8 cellular contexts compared by ENCODE assay signal in the genomic region with DNA sequence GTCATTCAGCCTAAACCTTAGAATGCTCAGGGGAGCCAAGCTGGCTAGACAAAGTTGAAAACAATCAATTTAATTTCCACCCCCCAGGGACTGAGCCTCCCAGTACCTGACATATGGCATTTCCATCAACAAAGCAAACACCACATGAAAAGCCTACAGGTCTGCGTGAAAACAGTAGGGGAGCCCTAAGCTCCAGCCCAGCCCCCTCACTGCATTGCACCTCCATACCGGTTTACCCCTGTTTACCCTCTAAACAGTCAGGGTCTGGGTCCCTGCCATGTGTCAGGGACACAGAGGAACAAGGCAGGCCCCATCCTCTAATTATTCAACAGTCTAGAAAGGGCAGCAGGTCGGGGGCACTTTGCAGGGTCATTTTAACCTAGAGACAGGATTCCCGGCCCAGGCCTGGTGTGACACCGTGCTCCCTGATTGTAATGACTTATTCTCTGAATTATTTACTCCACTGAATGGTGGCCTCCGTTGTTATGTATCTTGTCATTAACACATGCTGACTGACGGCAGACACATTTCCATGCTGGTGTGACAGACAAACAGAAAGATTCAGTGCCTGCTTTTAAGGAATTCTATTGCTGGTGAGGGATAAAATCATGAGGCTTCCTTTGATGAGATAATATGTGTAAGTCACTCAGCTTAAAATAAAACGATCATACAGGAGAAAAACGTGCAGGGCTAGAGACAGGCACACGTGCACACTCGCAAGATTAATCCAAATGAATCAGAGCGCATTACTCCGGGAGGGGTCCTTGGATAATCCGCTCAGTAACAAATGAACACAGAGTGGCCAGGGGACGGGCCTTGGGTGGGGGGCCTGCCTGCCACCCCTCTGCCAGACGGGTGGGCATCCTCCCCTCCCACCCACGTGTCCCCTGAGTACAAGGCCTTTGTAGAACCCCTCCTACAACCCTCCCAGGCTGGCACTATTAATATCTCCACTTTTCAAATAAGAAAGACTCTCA. TPM values are rescaled to one million over a fixed set of nuclear protein-coding genes. Genes with fewer than 3 reads are reported as not detected.
DNase-seq lines count a peak whose midpoint lies in the region; ATAC-seq lines count a peak whose summit lies in the region.

No MANE protein-coding gene starts in this region.

- H3K9me3 Mint-ChIP-seq in activated T-cell treated with anti-CD3 and anti-CD28 coated beads, Interleukin-2, amount 50 U/mL, for 72 hours = no peaks in the 10 kb centered on the region
- no peaks in the 10 kb centered on the region for H3K9me3 Mint-ChIP-seq in activated naive CD8-positive, alpha-beta T cell treated with anti-CD3 and anti-CD28 coated beads, Interleukin-2, amount 10 ng/mL, durations not matched to agents 7 days and 5 days

- POLR2A ChIA-PET in activated naive CD8-positive, alpha-beta T cell treated with anti-CD3 and anti-CD28 coated beads, Interleukin-2, amount 10 ng/mL, durations not matched to agents 7 days and 5 days (lab: Charles Lee) = interaction anchor here (1.0 to 1.9 kb wide), 5 partner anchors 18 to 38 kb away, joined by 3 to 7 read pairs (median 3); a partner anchor contains a TSS

- H3K4me1 Mint-ChIP-seq in activated T-cell treated with anti-CD3 and anti-CD28 coated beads, Interleukin-2, amount 50 U/mL, for 72 hours (ENCODE audit: low read depth) = peaks cover 98% of the 10 kb centered on the region
- H3K4me1 Mint-ChIP-seq in activated naive CD8-positive, alpha-beta T cell treated with anti-CD3 and anti-CD28 coated beads, Interleukin-2, amount 10 ng/mL, durations not matched to agents 7 days and 5 days = peaks cover 75% of the 10 kb centered on the region

- no peak for DNase-seq in activated T-cell treated with anti-CD3 and anti-CD28 coated beads, Interleukin-2, amount 50 U/mL, for 72 hours
- DNase-seq in activated T-cell treated with anti-CD3 and anti-CD28 coated beads, Interleukin-2, amount 50 U/mL, for 48 hours = no peak
- DNase-seq in NCI-H2171 (lab: John Stamatoyannopoulos, UW) = peak; percentile 94
- DNase-seq in activated naive CD8-positive, alpha-beta T cell treated with anti-CD3 and anti-CD28 coated beads, Interleukin-2, amount 10 ng/mL, durations not matched to agents 7 days and 5 days = no peak
- DNase-seq in retina = peak; percentile 69
- no peak for DNase-seq in sciatic nerve (ENCODE audit: low spot score)
- DNase-seq in OCI-M2 (lab: John Stamatoyannopoulos, UW; ENCODE audit: unreplicated experiment) = no peak
- DNase-seq in SHP77 (lab: John Stamatoyannopoulos, UW) = no peak

- intact Hi-C loops in sciatic nerve (cut with DNase I) = no loop called here

- H3K27ac Mint-ChIP-seq in activated T-cell treated with anti-CD3 and anti-CD28 coated beads, Interleukin-2, amount 50 U/mL, for 72 hours = peak overlapping the region; percentile 91
- peak overlapping the region; percentile 34 for H3K27ac Mint-ChIP-seq in activated naive CD8-positive, alpha-beta T cell treated with anti-CD3 and anti-CD28 coated beads, Interleukin-2, amount 10 ng/mL, durations not matched to agents 7 days and 5 days

- no peaks in the 10 kb centered on the region for H3K27me3 Mint-ChIP-seq in activated T-cell treated with anti-CD3 and anti-CD28 coated beads, Interleukin-2, amount 50 U/mL, for 72 hours (ENCODE audit: low read depth)
- H3K27me3 Mint-ChIP-seq in activated naive CD8-positive, alpha-beta T cell treated with anti-CD3 and anti-CD28 coated beads, Interleukin-2, amount 10 ng/mL, durations not matched to agents 7 days and 5 days = no peaks in the 10 kb centered on the region

- H3K36me3 Mint-ChIP-seq in activated T-cell treated with anti-CD3 and anti-CD28 coated beads, Interleukin-2, amount 50 U/mL, for 72 hours (ENCODE audit: insufficient read depth in 2 of 2) = peaks cover 7 to 17% of the 10 kb centered on the region in 2 donors
- H3K36me3 Mint-ChIP-seq in activated naive CD8-positive, alpha-beta T cell treated with anti-CD3 and anti-CD28 coated beads, Interleukin-2, amount 10 ng/mL, durations not matched to agents 7 days and 5 days = peaks cover 33% of the 10 kb centered on the region

- peak overlapping the region in 1 of 2 donors; percentile 87 for H3K4me3 Mint-ChIP-seq in activated T-cell treated with anti-CD3 and anti-CD28 coated beads, Interleukin-2, amount 50 U/mL, for 72 hours
- no peak overlapping the region for H3K4me3 Mint-ChIP-seq in activated naive CD8-positive, alpha-beta T cell treated with anti-CD3 and anti-CD28 coated beads, Interleukin-2, amount 10 ng/mL, durations not matched to agents 7 days and 5 days

- ATAC-seq in activated T-cell treated with anti-CD3 and anti-CD28 coated beads, Interleukin-2, amount 50 U/mL, for 72 hours (replicated peaks in 1 of 2) = no peak
- ATAC-seq in activated naive CD8-positive, alpha-beta T cell treated with anti-CD3 and anti-CD28 coated beads, Interleukin-2, amount 10 ng/mL, durations not matched to agents 7 days and 5 days (ENCODE audit: low read depth) = no peak
- no peak for ATAC-seq in sciatic nerve

RNA-seq across cellular contexts. Expression of a gene that starts 23.2 kb away (rescaled TPM):
- 100 to 1,000 TPM; 103 to 111 TPM for total RNA-seq in activated T-cell treated with anti-CD3 and anti-CD28 coated beads, Interleukin-2, amount 50 U/mL, for 72 hours
- 100 to 1,000 TPM; 206 to 209 TPM for total RNA-seq in activated naive CD8-positive, alpha-beta T cell treated with anti-CD3 and anti-CD28 coated beads, Interleukin-2, amount 10 ng/mL, durations not matched to agents 7 days and 5 days
- 16.2 TPM for total RNA-seq in sciatic nerve

Comparison
In these comparisons a context has a peak if more than half of its experiments do, and no peak if none do; other contexts are left out.
1. DNase-seq: peak in NCI-H2171 (single experiment) and retina (single experiment); none in activated T-cell treated with anti-CD3 and anti-CD28 coated beads, Interleukin-2, amount 50 U/mL, for 72 hours (0 of 2), activated T-cell treated with anti-CD3 and anti-CD28 coated beads, Interleukin-2, amount 50 U/mL, for 48 hours (0 of 2), activated naive CD8-positive, alpha-beta T cell treated with anti-CD3 and anti-CD28 coated beads, Interleukin-2, amount 10 ng/mL, durations not matched to agents 7 days and 5 days (single experiment), sciatic nerve (single experiment), OCI-M2 (single experiment) and SHP77 (0 of 2).